ENCODE assay signal across 15 cellular contexts in the genomic region with DNA sequence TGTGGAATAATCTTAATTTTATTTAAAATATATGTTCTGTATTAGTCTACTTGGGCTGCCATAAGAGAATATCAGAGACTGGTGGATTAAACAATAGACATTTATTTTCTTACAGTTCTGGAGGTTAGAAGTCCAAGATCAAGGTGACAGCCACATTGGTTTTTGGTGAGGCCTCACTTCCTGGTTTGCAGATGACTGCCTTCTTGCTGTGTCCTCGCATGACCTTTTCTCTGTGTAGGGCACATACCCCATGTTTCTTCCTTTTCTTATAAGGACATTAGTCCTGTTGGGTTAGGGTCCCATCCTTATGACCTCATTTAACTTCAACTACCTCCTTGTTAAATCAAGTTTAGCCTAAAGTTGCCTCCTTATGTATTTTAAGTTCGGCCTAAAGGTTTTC.
DNase-seq lines count a peak whose midpoint lies in the region; ATAC-seq and TF ChIP-seq lines count a peak whose summit lies in the region.
"Had no signal": no experiment of that assay in that cellular context is flagged by ENCODE, and none has a peak within 500 bp of the region (broad histone marks: within the 10 kb centered on the region; RNA-seq: fewer than 3 reads in every experiment).

No MANE protein-coding gene starts in this region.

- intact Hi-C loops in left ventricle myocardium inferior (cut with micrococcal nuclease) = no loop called here

- DNase-seq in GM23248 = peak; percentile 10
- peak; percentile 44 for DNase-seq in LHCN-M2 (ENCODE audit: low read depth)
- peak; percentile 2 for DNase-seq in OCI-M1 (lab: John Stamatoyannopoulos, UW)
- peak; percentile 40 for DNase-seq in kidney tubule cell (ENCODE audit: low spot score)
- no peak for DNase-seq in left ventricle myocardium inferior
- no peak for DNase-seq in EL
- no peak for DNase-seq in SHP77 (lab: John Stamatoyannopoulos, UW)
- DNase-seq: BE2C; CD8-positive, alpha-beta T cell; MM.1S; NCI-H1436 treated with DMSO at 0.1 percent for 48 hours; NCI-H69 had no signal

- 23 to 31% methylated on average over 2 of the region's 2 CpGs for WGBS in GM23248 (ENCODE audit: low coverage in 1 of 2, low lambda C conversion rate in 2 of 2, missing lambda C conversion rate in 2 of 2), 2 experiments

- no peaks in the 10 kb centered on the region for H4K20me1 ChIP-seq in GM23248 (ENCODE audit: insufficient read depth)

- H3K27ac ChIP-seq in GM23248 (no peak overlapping the region), left ventricle myocardium inferior (replicated peaks) (no peak overlapping the region)

- no peaks in the 10 kb centered on the region for H3F3A ChIP-seq in GM23248 (ENCODE audit: insufficient read depth)

- H3K4me2 ChIP-seq in GM23248 (ENCODE audit: unreplicated experiment) = no peak overlapping the region

- no peak overlapping the region for H2AFZ ChIP-seq in GM23248

- H3K36me3 ChIP-seq in GM23248 (ENCODE audit: low read depth) = no peaks in the 10 kb centered on the region
- H3K36me3 ChIP-seq in left ventricle myocardium inferior = no peaks in the 10 kb centered on the region
- H3K36me3 ChIP-seq: BE2C, HAP-1 had no signal

- no peak overlapping the region for H3K4me3 ChIP-seq in GM23248
- no peak overlapping the region for H3K4me3 ChIP-seq in left ventricle myocardium inferior
- H3K4me3 ChIP-seq: HAP-1 had no signal

- H3K9ac ChIP-seq in GM23248 = no peak overlapping the region

- H3K79me2 ChIP-seq in GM23248 (ENCODE audit: insufficient read depth) = no peaks in the 10 kb centered on the region

- ATAC-seq in HG02623 (IDR thresholded peaks at IDR 0.05; ENCODE audit: unreplicated experiment) = no peak
- ATAC-seq: CD8-positive, alpha-beta T cell; SK-N-SH treated with all-trans-retinoic acid at 6 μM for 48 hours had no signal

- no peaks in the 10 kb centered on the region for H3K9me2 ChIP-seq in GM23248 (ENCODE audit: insufficient read depth)

- H3K27me3 ChIP-seq in GM23248 (replicated peaks; ENCODE audit: insufficient read depth) (no peaks in the 10 kb centered on the region), left ventricle myocardium inferior (ENCODE audit: low read depth) (no peaks in the 10 kb centered on the region)
- H3K27me3 ChIP-seq: BE2C had no signal

- H3K9me3 ChIP-seq in GM23248 (ENCODE audit: low read depth) (no peaks in the 10 kb centered on the region), left ventricle myocardium inferior (replicated peaks) (no peaks in the 10 kb centered on the region)
- H3K9me3 ChIP-seq: BE2C, HAP-1 had no signal

- in situ Hi-C loops in GM23248 (cut with MboI) = no loop called here

- TF ChIP-seq CTCF in left ventricle myocardium inferior (IDR thresholded peaks at IDR 0.05; ENCODE audit: borderline replicate concordance) = no peak

- H3K4me1 ChIP-seq in GM23248 (ENCODE audit: insufficient read depth) (no peaks in the 10 kb centered on the region; the same call in 1 of the 2 replicates), left ventricle myocardium inferior (peaks cover 6% of the 10 kb centered on the region)
- H3K4me1 ChIP-seq: BE2C, HAP-1 had no signal

Comparison
In these comparisons a context has a peak if more than half of its experiments do, and no peak if none do; other contexts are left out.
1. DNase-seq: peak in GM23248 (single experiment), LHCN-M2 (single experiment), OCI-M1 (single experiment) and kidney tubule cell (single experiment); none in left ventricle myocardium inferior (single experiment), EL (single experiment) and SHP77 (0 of 2).